1 cellular context compared by ENCODE assay signal in genomic region chr1:222465211-222466041, GRCh38.
TF ChIP-seq lines count a peak whose summit lies in the region.

No MANE protein-coding gene starts in this region.

TF ChIP-seq in HepG2, 621 proteins besides CTCF, POLR2A, EP300 and RAD21 (continued from another document and continues in another):
- TF ChIP-seq FOXP4 (CRISPR knock-in tag; IDR thresholded peaks at IDR 0.05) (peak; percentile 70), HNRNPL (IDR thresholded peaks at IDR 0.05; ENCODE audit: low read depth, low read length) (no peak), EHMT2 (IDR thresholded peaks at IDR 0.05; ENCODE audit: borderline replicate concordance, low read depth, low read length) (no peak), MAFF (IDR thresholded peaks at IDR 0.05; ENCODE audit: low read depth, low read length) (no peak), ZNF569 (CRISPR knock-in tag; IDR thresholded peaks at IDR 0.05; ENCODE audit: borderline replicate concordance) (peak; percentile 88; the same call in 1 of the 2 replicates), ZNF660 (CRISPR knock-in tag; IDR thresholded peaks at IDR 0.05; ENCODE audit: borderline replicate concordance, low read depth) (0 out of 2 replicates have a peak, but pooled peaks have one; percentile 35), ZNF773 (CRISPR knock-in tag; IDR thresholded peaks at IDR 0.05; ENCODE audit: borderline replicate concordance) (0 out of 2 replicates have a peak, but pooled peaks have one; percentile 32), SP5 (CRISPR knock-in tag; IDR thresholded peaks at IDR 0.05; ENCODE audit: borderline replicate concordance, low read depth) (peak; percentile 56), ZNF558 (CRISPR knock-in tag; IDR thresholded peaks at IDR 0.05; ENCODE audit: borderline replicate concordance) (no peak; the same call in 1 of the 2 replicates), ZNF879 (CRISPR knock-in tag; IDR thresholded peaks at IDR 0.05) (0 out of 2 replicates have a peak, but pooled peaks have one; percentile 68), ZNF253 (CRISPR knock-in tag; IDR thresholded peaks at IDR 0.05; ENCODE audit: borderline replicate concordance) (peak; percentile 95; the same call in 1 of the 2 replicates), MEF2D (CRISPR knock-in tag; IDR thresholded peaks at IDR 0.05) (no peak), STAG1 (CRISPR knock-in tag; IDR thresholded peaks at IDR 0.05) (peak; percentile 97), RBM22 (optimal IDR thresholded peaks at IDR 0.05; ENCODE audit: low read length) (no peak), CBFB (CRISPR knock-in tag; IDR thresholded peaks at IDR 0.05) (peak; percentile 70), HMGA1 (CRISPR knock-in tag; conservative IDR thresholded peaks at IDR 0.05) (no peak), KLF16 (CRISPR knock-in tag; IDR thresholded peaks at IDR 0.05) (peak in 1 of 2 experiments; percentile 94; a peak in 2 of 4 replicates), ZMAT3 (CRISPR knock-in tag; conservative IDR thresholded peaks at IDR 0.05) (peak; percentile 90), CREM (IDR thresholded peaks at IDR 0.05) (no peak), CREM (CRISPR knock-in tag; IDR thresholded peaks at IDR 0.05) (no peak), SMAD9 (CRISPR knock-in tag; IDR thresholded peaks at IDR 0.05) (no peak), ZBED4 (CRISPR knock-in tag; IDR thresholded peaks at IDR 0.05; ENCODE audit: borderline replicate concordance) (peak; percentile 93), ZNF10 (CRISPR knock-in tag; IDR thresholded peaks at IDR 0.05; ENCODE audit: borderline replicate concordance, low read depth) (no peak), ZNF354B (CRISPR knock-in tag; IDR thresholded peaks at IDR 0.05) (no peak), ZNF138 (CRISPR knock-in tag; IDR thresholded peaks at IDR 0.05; ENCODE audit: low read depth) (peak; percentile 93), SNAPC5 (CRISPR knock-in tag; IDR thresholded peaks at IDR 0.05; ENCODE audit: borderline replicate concordance) (no peak), NCOR1 (IDR thresholded peaks at IDR 0.05; ENCODE audit: borderline replicate concordance, low read length) (no peak), ZNF329 (CRISPR knock-in tag; IDR thresholded peaks at IDR 0.05; ENCODE audit: low read depth) (no peak; the same call in 1 of the 2 replicates), ZSCAN21 (CRISPR knock-in tag; IDR thresholded peaks at IDR 0.05; ENCODE audit: borderline replicate concordance) (peak; percentile 95), RFX3 (CRISPR knock-in tag; IDR thresholded peaks at IDR 0.05) (no peak), ZNF20 (CRISPR knock-in tag; IDR thresholded peaks at IDR 0.05) (no peak), PHF5A (CRISPR knock-in tag; IDR thresholded peaks at IDR 0.05; ENCODE audit: low read depth, unreplicated experiment) (peak; percentile 53), ZNF597 (CRISPR knock-in tag; IDR thresholded peaks at IDR 0.05) (no peak), ZNF451 (CRISPR knock-in tag; IDR thresholded peaks at IDR 0.05) (peak; percentile 85), ATF7 (IDR thresholded peaks at IDR 0.05) (no peak), ATF7 (CRISPR knock-in tag; IDR thresholded peaks at IDR 0.05) (peak; percentile 40; the same call in 1 of the 2 replicates), ZFX (CRISPR knock-in tag; IDR thresholded peaks at IDR 0.05; ENCODE audit: low read depth) (peak; percentile 97), ZNF224 (CRISPR knock-in tag; IDR thresholded peaks at IDR 0.05) (peak; percentile 23; the same call in 1 of the 2 replicates), FOXJ3 (CRISPR knock-in tag; IDR thresholded peaks at IDR 0.05; ENCODE audit: borderline replicate concordance) (0 out of 2 replicates have a peak, but pooled peaks have one; percentile 14), RFX1 (IDR thresholded peaks at IDR 0.05) (no peak), SMARCC2 (IDR thresholded peaks at IDR 0.05) (no peak), ZBTB49 (CRISPR knock-in tag; IDR thresholded peaks at IDR 0.05; ENCODE audit: borderline replicate concordance) (no peak), ZNF510 (CRISPR knock-in tag; IDR thresholded peaks at IDR 0.05; ENCODE audit: low read depth) (peak; percentile 90; the same call in 1 of the 2 replicates), NR2C2 (CRISPR knock-in tag; IDR thresholded peaks at IDR 0.05; ENCODE audit: borderline replicate concordance) (peak; percentile 79), RAD51 (IDR thresholded peaks at IDR 0.05; ENCODE audit: borderline replicate concordance) (no peak), ZKSCAN5 (CRISPR knock-in tag; IDR thresholded peaks at IDR 0.05) (no peak), ZNF513 (CRISPR knock-in tag; conservative IDR thresholded peaks at IDR 0.05) (no peak), PCBP1 (IDR thresholded peaks at IDR 0.05; ENCODE audit: borderline replicate concordance, low read depth, low read length) (no peak), HDAC6 (IDR thresholded peaks at IDR 0.05; ENCODE audit: low read depth, low read length) (no peak), IKZF5 (CRISPR knock-in tag; IDR thresholded peaks at IDR 0.05) (peak; percentile 80; the same call in 1 of the 2 replicates), ZNF430 (CRISPR knock-in tag; IDR thresholded peaks at IDR 0.05) (peak; percentile 89), ZSCAN30 (CRISPR knock-in tag; IDR thresholded peaks at IDR 0.05) (peak; percentile 77; the same call in 1 of the 2 replicates), ZC3H4 (CRISPR knock-in tag; IDR thresholded peaks at IDR 0.05; ENCODE audit: borderline replicate concordance) (no peak), ELF3 (CRISPR knock-in tag; IDR thresholded peaks at IDR 0.05) (peak; percentile 78)
